Comparison of ENCODE assay signal across 8 cellular contexts in genomic region chr22:32265882-32266767, GRCh38. TPM values are rescaled to one million over a fixed set of nuclear protein-coding genes. Genes with fewer than 3 reads are reported as not detected.
DNase-seq lines count a peak whose midpoint lies in the region; ATAC-seq, FAIRE-seq and TF ChIP-seq lines count a peak whose summit lies in the region.

No MANE protein-coding gene starts in this region.

- no peaks in the 10 kb centered on the region for H3K79me2 ChIP-seq in HepG2 (ENCODE audit: insufficient read depth, low read length)

- CTCF ChIA-PET in HepG2 (lab: Yijun Ruan, JAX; ENCODE audit: low intra/inter-chr PET ratio, low total read pairs), result interaction anchor here (0.6 to 2.8 kb wide), 5 partner anchors 54 to 289 kb away, joined by 3 to 20 read pairs (median 6); no protein-coding TSS in a partner anchor

- H3K4me1 ChIP-seq in HepG2 (ENCODE audit: insufficient read depth, low read length), result 0 out of 2 replicates have a peak, but pooled peaks cover 6% of the 10 kb centered on the region

- TF ChIP-seq POLR2A in HepG2 (IDR thresholded peaks at IDR 0.05; ENCODE audit: insufficient read depth in 1 of 2, low read depth in 2 of 2, low read length in 2 of 2), result no peak

- intact Hi-C loops in HepG2 (cut with micrococcal nuclease; ENCODE audit: unreplicated experiment), result loop anchor here (1.0 to 5.0 kb wide), 3 partner anchors 64 to 139 kb away; no protein-coding TSS in a partner anchor

- ATAC-seq in HepG2 (peak; percentile 86), GM18498 (IDR thresholded peaks at IDR 0.05; ENCODE audit: unreplicated experiment) (no peak)

- no peaks in the 10 kb centered on the region for H4K20me1 ChIP-seq in HepG2 (ENCODE audit: insufficient read depth, low read length)

- in situ Hi-C loops in GM13976 (cut with MboI; ENCODE audit: low sequenced_read_pairs, unreplicated experiment) (no loop called here), HepG2 (cut with HindIII; ENCODE audit: extremely low pct_ligation_motif_present, low pct_unique_long_range_greater_than_20kb) (loop anchor here (5.0 to 10.0 kb wide), 3 partner anchors 64 to 291 kb away; no protein-coding TSS in a partner anchor)

- BruUV-seq in HepG2 (replicated peaks; lab: Mats Ljungman, UMichigan), result no TSS peak

- H3K27me3 ChIP-seq in HepG2 (ENCODE audit: control insufficient read depth in 1 of 2, insufficient read depth in 2 of 2, low read length in 2 of 2), result no peaks in the 10 kb centered on the region

- DNase-seq in A172 (ENCODE audit: low spot score) (peak; percentile 34), GM13976 (ENCODE audit: low spot score) (peak; percentile 76), NCI-H2171 treated with DMSO at 0.1 percent for 48 hours (lab: John Stamatoyannopoulos, UW) (peak; percentile 77), cerebellar cortex (ENCODE audit: low spot score) (peak; percentile 58), HepG2 (ENCODE audit: low spot score) (peak; percentile 62)
- DNase-seq in activated CD4-positive, CD25-positive, alpha-beta regulatory T cell treated with anti-CD3 and anti-CD28 coated beads, Interleukin-2, amount 50 U/mL, for 72 hours, result peak; percentile 65
- DNase-seq in stimulated activated CD4-positive, alpha-beta T cell treated with anti-CD3 and anti-CD28 coated beads, Interleukin-4, amount 100 ng/mL, for 48 hours (ENCODE audit: low read depth in 2 of 2), result peak; percentile 62 to 70

- peak overlapping the region; percentile 67 for H2AFZ ChIP-seq in HepG2 (ENCODE audit: low read length)

- POLR2A ChIA-PET in HepG2 (lab: Yijun Ruan, JAX), result no interaction called here

- H3K9ac ChIP-seq in HepG2 (ENCODE audit: insufficient read depth, low read depth, low read length), result no peak overlapping the region

- 30% methylated on average over 10 of the region's 10 CpGs for WGBS in HepG2 (ENCODE audit: low lambda C conversion rate)

- TF ChIP-seq EP300 in HepG2 (IDR thresholded peaks at IDR 0.05; ENCODE audit: low read depth in 2 of 2, low read length in 2 of 2), result no peak
- no peak for TF ChIP-seq EP300 in HepG2 (CRISPR knock-in tag; IDR thresholded peaks at IDR 0.05; ENCODE audit: borderline replicate concordance)

- TF ChIP-seq RAD21 in HepG2 (CRISPR knock-in tag; IDR thresholded peaks at IDR 0.05), result peak; percentile 70

- peak; percentile 71 for FAIRE-seq in HepG2 (lab: Jason Lieb, UNC)

- TF ChIP-seq CTCF in GM13976 (IDR thresholded peaks at IDR 0.05; ENCODE audit: borderline replicate concordance, control extremely low read depth, extremely low read depth, insufficient read depth, missing control alignments), result peak; percentile 60
- TF ChIP-seq CTCF in HepG2 (CRISPR knock-in tag; IDR thresholded peaks at IDR 0.05), result peak; percentile 85

- peak overlapping the region; percentile 50 for H3K4me2 ChIP-seq in HepG2 (ENCODE audit: low read depth, low read length)

- no peak overlapping the region for H3K27ac ChIP-seq in HepG2 (ENCODE audit: extremely low read length, insufficient read depth, low read length)

- no peak overlapping the region for H3K4me3 ChIP-seq in HepG2 (replicated peaks in 1 of 3; ENCODE audit: insufficient read depth in 1 of 3, low read depth in 2 of 3, low read length in 3 of 3)

- H3K9me3 ChIP-seq in HepG2 (ENCODE audit: low read length), result no peaks in the 10 kb centered on the region

- H3K36me3 ChIP-seq in HepG2 (replicated peaks in 1 of 2; ENCODE audit: control insufficient read depth in 1 of 2, insufficient read depth in 2 of 2, low read length in 2 of 2), result no peaks in the 10 kb centered on the region

TF ChIP-seq in HepG2, 621 proteins besides CTCF, POLR2A, EP300 and RAD21:
- no peak for TF ChIP-seq CHCHD3 (CRISPR knock-in tag; IDR thresholded peaks at IDR 0.05)
- TF ChIP-seq SMC3 (IDR thresholded peaks at IDR 0.05; ENCODE audit: low read length), result peak; percentile 91
- peak; percentile 48 for TF ChIP-seq XRCC5 (optimal IDR thresholded peaks at IDR 0.05; ENCODE audit: low read length)
- TF ChIP-seq, protein P1, sequence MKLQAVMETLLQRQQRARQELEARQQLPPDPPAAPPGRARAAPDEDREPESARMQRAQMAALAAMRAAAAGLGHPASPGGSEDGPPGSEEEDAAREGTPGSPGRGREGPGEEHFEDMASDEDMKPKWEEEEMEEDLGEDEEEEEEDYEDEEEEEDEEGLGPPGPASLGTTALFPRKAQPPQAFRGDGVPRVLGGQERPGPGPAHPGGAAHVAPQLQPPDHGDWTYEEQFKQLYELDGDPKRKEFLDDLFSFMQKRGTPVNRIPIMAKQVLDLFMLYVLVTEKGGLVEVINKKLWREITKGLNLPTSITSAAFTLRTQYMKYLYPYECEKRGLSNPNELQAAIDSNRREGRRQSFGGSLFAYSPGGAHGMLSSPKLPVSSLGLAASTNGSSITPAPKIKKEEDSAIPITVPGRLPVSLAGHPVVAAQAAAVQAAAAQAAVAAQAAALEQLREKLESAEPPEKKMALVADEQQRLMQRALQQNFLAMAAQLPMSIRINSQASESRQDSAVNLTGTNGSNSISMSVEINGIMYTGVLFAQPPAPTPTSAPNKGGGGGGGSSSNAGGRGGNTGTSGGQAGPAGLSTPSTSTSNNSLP (IDR thresholded peaks at IDR 0.05; ENCODE audit: low read depth, low read length), result 0 out of 2 replicates have a peak, but pooled peaks have one; percentile 41
- TF ChIP-seq DNMT1 (CRISPR knock-in tag; IDR thresholded peaks at IDR 0.05), result no peak
- TF ChIP-seq STAG1 (CRISPR knock-in tag; IDR thresholded peaks at IDR 0.05), result peak; percentile 78

RNA-seq across cellular contexts. Expression of gene SLC5A4, which starts 11.0 kb away (rescaled TPM):
- total RNA-seq in A172 (2014; rRNA removed; shearing (Covaris generic)), result not detected in 2 replicates
- total RNA-seq in HepG2 (2016; rRNA removed; fragmentation: Illumina TruSeq; extraction: Trizol), result not detected in 2 replicates
- not detected in 2 replicates for total RNA-seq in HepG2 (2016; cell fraction: cytosol; rRNA removed; fragmentation: Illumina TruSeq; extraction: Trizol; ENCODE audit: low read depth)
- total RNA-seq in HepG2 (2016; cell fraction: insoluble cytoplasmic fraction; rRNA removed; fragmentation: Illumina TruSeq; extraction: Trizol), result not detected in 2 replicates
- not detected in 2 replicates for total RNA-seq in HepG2 (2016; cell fraction: membrane; rRNA removed; fragmentation: Illumina TruSeq; extraction: Trizol)
- not detected in 2 replicates for total RNA-seq in HepG2 (2016; cell fraction: nucleus; rRNA removed; fragmentation: Illumina TruSeq; extraction: Trizol)
- polyA plus RNA-seq in HepG2 (2011; rRNA removed), result not detected in 2 replicates
- polyA plus RNA-seq in HepG2 (2011; cell fraction: cytosol; rRNA removed), result not detected in 2 replicates
- polyA plus RNA-seq in HepG2 (2011; cell fraction: nucleus; rRNA removed), result not detected in 2 replicates
- not detected in 2 replicates for polyA plus RNA-seq in HepG2 (2012)
- polyA plus RNA-seq in HepG2 (2016; cell fraction: cytosol; fragmentation: Illumina TruSeq; extraction: Trizol; ENCODE audit: low read depth), result not detected in 2 replicates
- polyA plus RNA-seq in HepG2 (2016; cell fraction: insoluble cytoplasmic fraction; fragmentation: Illumina TruSeq; extraction: Trizol; ENCODE audit: low read depth), result not detected in 2 replicates
- not detected in 2 replicates for polyA plus RNA-seq in HepG2 (2016; cell fraction: membrane; fragmentation: Illumina TruSeq; extraction: Trizol; ENCODE audit: low read depth)
- not detected in 2 replicates for polyA plus RNA-seq in HepG2 (2016; cell fraction: nucleus; fragmentation: Illumina TruSeq; extraction: Trizol; ENCODE audit: insufficient read depth, low read depth)
- not detected in 2 replicates for polyA minus RNA-seq in HepG2 (2011; rRNA and poly(A)+ RNA removed; ENCODE audit: low replicate concordance)
- polyA minus RNA-seq in HepG2 (2011; cell fraction: cytosol; rRNA and poly(A)+ RNA removed), result not detected in 2 replicates
- not detected in 2 replicates for polyA minus RNA-seq in HepG2 (2011; cell fraction: nucleus; rRNA and poly(A)+ RNA removed)
